In the genomic region with DNA sequence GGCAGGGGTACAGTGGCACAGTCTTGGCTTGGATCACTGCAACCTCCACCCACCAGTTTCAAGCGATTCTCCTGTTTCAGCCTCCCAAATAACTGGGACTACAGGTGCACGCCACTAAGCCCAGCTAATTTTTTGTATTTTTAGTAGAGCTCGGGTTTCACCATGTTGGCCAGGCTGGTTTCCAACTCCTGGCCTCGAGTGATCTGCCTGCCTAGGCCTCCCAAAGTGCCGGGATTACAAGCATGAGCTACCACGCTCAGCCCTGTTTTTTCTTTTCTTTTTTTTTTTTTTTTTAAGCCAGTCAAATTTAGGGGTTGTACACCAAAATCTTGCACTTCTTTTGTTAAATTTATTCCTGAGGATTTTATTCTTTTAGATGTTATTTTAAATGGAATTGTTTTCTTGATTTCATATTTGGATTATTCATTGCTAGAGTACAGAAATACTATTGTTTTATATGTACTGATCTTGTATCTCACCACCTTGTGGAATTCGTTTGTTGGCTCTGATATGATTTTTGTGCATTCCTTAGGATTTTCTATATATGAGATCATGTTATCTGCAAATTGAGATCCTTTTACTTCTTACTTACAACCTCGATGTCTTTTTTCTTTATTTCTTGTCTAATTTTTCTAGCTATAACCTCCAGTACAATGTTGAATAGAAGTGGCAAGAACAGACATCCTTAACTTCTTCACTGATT, we compare ENCODE assay signal across 24 cellular contexts.
DNase-seq lines count a peak whose midpoint lies in the region; ATAC-seq lines count a peak whose summit lies in the region.
"Had no signal": no experiment of that assay in that cellular context is flagged by ENCODE, and none has a peak within 500 bp of the region (broad histone marks: within the 10 kb centered on the region; RNA-seq: fewer than 3 reads in every experiment).

No MANE protein-coding gene starts in this region.

- H3K4me1 Mint-ChIP-seq in activated naive CD4-positive, alpha-beta T cell treated with anti-CD3 and anti-CD28 coated beads, Interleukin-2, amount 50 U/mL, for 24 hours = peaks cover 86% of the 10 kb centered on the region
- H3K4me1 Mint-ChIP-seq in activated T-helper 2 cell treated with anti-CD3 and anti-CD28 coated beads, Interferon-gamma antibody, Interleukin-2, Interleukin-4, amounts not matched to agents 10 μg/mL and 5 μg/mL and 100 μg/mL, durations not matched to agents 14 hours and 24 hours and 36 hours (ENCODE audit: low read depth) = peaks cover 53% of the 10 kb centered on the region

- no peaks in the 10 kb centered on the region for H3K9me3 Mint-ChIP-seq in activated naive CD4-positive, alpha-beta T cell treated with anti-CD3 and anti-CD28 coated beads, Interleukin-2, amount 50 U/mL, for 24 hours
- no peaks in the 10 kb centered on the region for H3K9me3 Mint-ChIP-seq in activated naive CD4-positive, alpha-beta T cell treated with anti-CD3 and anti-CD28 coated beads, Interleukin-2, amount 50 U/mL, for 72 hours
- no peaks in the 10 kb centered on the region for H3K9me3 Mint-ChIP-seq in activated T-helper 2 cell treated with anti-CD3 and anti-CD28 coated beads, Interferon-gamma antibody, Interleukin-2, Interleukin-4, amounts not matched to agents 10 μg/mL and 5 μg/mL and 100 μg/mL, durations not matched to agents 14 hours and 24 hours and 36 hours
- H3K9me3 Mint-ChIP-seq: nephron progenitor cell; stimulated activated naive CD8-positive, alpha-beta T cell treated with anti-CD3 and anti-CD28 coated beads, Interleukin-15, amount 100 ng/mL, for 72 hours had no signal

- H3K27me3 Mint-ChIP-seq in activated naive CD4-positive, alpha-beta T cell treated with anti-CD3 and anti-CD28 coated beads, Interleukin-2, amount 50 U/mL, for 24 hours = no peaks in the 10 kb centered on the region
- H3K27me3 Mint-ChIP-seq in activated T-helper 2 cell treated with anti-CD3 and anti-CD28 coated beads, Interferon-gamma antibody, Interleukin-2, Interleukin-4, amounts not matched to agents 10 μg/mL and 5 μg/mL and 100 μg/mL, durations not matched to agents 14 hours and 24 hours and 36 hours (ENCODE audit: low read depth) = no peaks in the 10 kb centered on the region
- H3K27me3 Mint-ChIP-seq: B cell; stimulated activated naive CD8-positive, alpha-beta T cell treated with anti-CD3 and anti-CD28 coated beads, Interleukin-15, amount 100 ng/mL, for 72 hours had no signal

- peaks cover 9% of the 10 kb centered on the region for H3K36me3 Mint-ChIP-seq in activated naive CD4-positive, alpha-beta T cell treated with anti-CD3 and anti-CD28 coated beads, Interleukin-2, amount 50 U/mL, for 24 hours
- H3K36me3 Mint-ChIP-seq in activated naive CD4-positive, alpha-beta T cell treated with anti-CD3 and anti-CD28 coated beads, Interleukin-2, amount 50 U/mL, for 72 hours = peaks cover 0 to 6% of the 10 kb centered on the region in 2 donors
- peaks cover 43% of the 10 kb centered on the region for H3K36me3 Mint-ChIP-seq in activated T-helper 2 cell treated with anti-CD3 and anti-CD28 coated beads, Interferon-gamma antibody, Interleukin-2, Interleukin-4, amounts not matched to agents 10 μg/mL and 5 μg/mL and 100 μg/mL, durations not matched to agents 14 hours and 24 hours and 36 hours (ENCODE audit: low read depth)

- intact Hi-C loops in activated T-helper 2 cell treated with anti-CD3 and anti-CD28 coated beads, Interferon-gamma antibody, Interleukin-2, Interleukin-4, amounts not matched to agents 10 μg/mL and 5 μg/mL and 100 μg/mL, durations not matched to agents 14 hours and 24 hours and 36 hours (cut with micrococcal nuclease) = no loop called here

- no peak for DNase-seq in activated naive CD4-positive, alpha-beta T cell treated with anti-CD3 and anti-CD28 coated beads, Interleukin-2, amount 50 U/mL, for 72 hours (ENCODE audit: low spot score in 2 of 2)
- no peak for DNase-seq in activated T-helper 2 cell treated with anti-CD3 and anti-CD28 coated beads, Interferon-gamma antibody, Interleukin-2, Interleukin-4, amounts not matched to agents 10 μg/mL and 5 μg/mL and 100 μg/mL, durations not matched to agents 14 hours and 24 hours and 36 hours (ENCODE audit: low spot score)
- DNase-seq in iris pigment epithelial cell (ENCODE audit: low read depth) (peak; percentile 58), SW 1271 (lab: John Stamatoyannopoulos, UW) (no peak), NCI-H2081 (lab: John Stamatoyannopoulos, UW) (no peak)
- DNase-seq in NK-92 treated with Interleukin-12 subunit alpha and Interleukin-12 subunit beta, amount 100 ng/mL, for 24 hours (lab: John Stamatoyannopoulos, UW) = no peak
- DNase-seq: 8988T; activated CD4-positive, alpha-beta T cell treated with anti-CD3 and anti-CD28 coated beads, Interleukin-2, amount 50 U/mL, for 1 hour; esophagus squamous epithelium; GF-D8; hypothalamus; left ventricle myocardium inferior; midbrain; NCI-H1048; NCI-H187; NCI-H2227 treated with DMSO at 0.1 percent for 48 hours; nephron progenitor cell; right lobe of liver; RPMI8226; stimulated activated naive CD8-positive, alpha-beta T cell treated with anti-CD3 and anti-CD28 coated beads, Interleukin-15, amount 100 ng/mL, for 72 hours; WERI-Rb-1 had no signal

- ATAC-seq in activated naive CD4-positive, alpha-beta T cell treated with anti-CD3 and anti-CD28 coated beads, Interleukin-2, amount 50 U/mL, for 72 hours = no peak
- ATAC-seq in HG03159 (IDR thresholded peaks at IDR 0.05; ENCODE audit: unreplicated experiment) = no peak
- ATAC-seq: right lobe of liver; stimulated activated naive CD8-positive, alpha-beta T cell treated with anti-CD3 and anti-CD28 coated beads, Interleukin-15, amount 100 ng/mL, for 72 hours had no signal

- H3K27ac Mint-ChIP-seq in activated naive CD4-positive, alpha-beta T cell treated with anti-CD3 and anti-CD28 coated beads, Interleukin-2, amount 50 U/mL, for 24 hours = peak overlapping the region; percentile 48
- H3K27ac Mint-ChIP-seq in activated naive CD4-positive, alpha-beta T cell treated with anti-CD3 and anti-CD28 coated beads, Interleukin-2, amount 50 U/mL, for 72 hours = no peak overlapping the region
- peak overlapping the region; percentile 14 for H3K27ac Mint-ChIP-seq in activated T-helper 2 cell treated with anti-CD3 and anti-CD28 coated beads, Interferon-gamma antibody, Interleukin-2, Interleukin-4, amounts not matched to agents 10 μg/mL and 5 μg/mL and 100 μg/mL, durations not matched to agents 14 hours and 24 hours and 36 hours
- H3K27ac Mint-ChIP-seq: B cell had no signal

- H3K4me3 Mint-ChIP-seq in activated naive CD4-positive, alpha-beta T cell treated with anti-CD3 and anti-CD28 coated beads, Interleukin-2, amount 50 U/mL, for 24 hours = peak overlapping the region; percentile 33
- no peak overlapping the region for H3K4me3 Mint-ChIP-seq in activated T-helper 2 cell treated with anti-CD3 and anti-CD28 coated beads, Interferon-gamma antibody, Interleukin-2, Interleukin-4, amounts not matched to agents 10 μg/mL and 5 μg/mL and 100 μg/mL, durations not matched to agents 14 hours and 24 hours and 36 hours (ENCODE audit: low read depth)
- H3K4me3 Mint-ChIP-seq: B cell; nephron progenitor cell; stimulated activated naive CD8-positive, alpha-beta T cell treated with anti-CD3 and anti-CD28 coated beads, Interleukin-15, amount 100 ng/mL, for 72 hours had no signal

Comparison
In these comparisons a context has a peak if more than half of its experiments do, and no peak if none do; other contexts are left out.
1. H3K27ac Mint-ChIP-seq: peak in activated naive CD4-positive, alpha-beta T cell treated with anti-CD3 and anti-CD28 coated beads, Interleukin-2, amount 50 U/mL, for 24 hours (single experiment) and activated T-helper 2 cell treated with anti-CD3 and anti-CD28 coated beads, Interferon-gamma antibody, Interleukin-2, Interleukin-4, amounts not matched to agents 10 μg/mL and 5 μg/mL and 100 μg/mL, durations not matched to agents 14 hours and 24 hours and 36 hours (single experiment); none in activated naive CD4-positive, alpha-beta T cell treated with anti-CD3 and anti-CD28 coated beads, Interleukin-2, amount 50 U/mL, for 72 hours (0 of 2).